In genomic region chr17:34382586-34383224, GRCh38 we compare ENCODE assay signal across 11 cellular contexts. TPM values are rescaled to one million over a fixed set of nuclear protein-coding genes. Genes with fewer than 3 reads are reported as not detected.
DNase-seq lines count a peak whose midpoint lies in the region; ATAC-seq lines count a peak whose summit lies in the region.
"Had no signal": no experiment of that assay in that cellular context is flagged by ENCODE, and none has a peak within 500 bp of the region (broad histone marks: within the 10 kb centered on the region; RNA-seq: fewer than 3 reads in every experiment).

No MANE protein-coding gene starts in this region.

- no peak overlapping the region for H2AFZ ChIP-seq in neuronal stem cell (ENCODE audit: low read length)

- H3K14ac ChIP-seq in neuronal stem cell (ENCODE audit: low read length) = no peak overlapping the region

- DNase-seq in stimulated activated naive CD4-positive, alpha-beta T cell treated with Interleukin-2 at 50 U/mL for 16 hours (lab: John Stamatoyannopoulos, UW) = peak; percentile 5
- no peak for DNase-seq in stimulated activated naive CD4-positive, alpha-beta T cell (lab: John Stamatoyannopoulos, UW)
- DNase-seq in activated CD8-positive, alpha-beta T cell treated with anti-CD3 and anti-CD28 coated beads, Interleukin-2, amount 10 ng/mL, durations not matched to agents 7 days and 5 days = peak; percentile 33
- no peak for DNase-seq in memory B cell (ENCODE audit: low spot score in 2 of 2)
- no peak for DNase-seq in neuronal stem cell (ENCODE audit: low spot score)
- no peak for DNase-seq in HPDE6-E6E7 (ENCODE audit: extremely low spot score)
- no peak for DNase-seq in SHP77 (lab: John Stamatoyannopoulos, UW)
- DNase-seq: CD4-positive, alpha-beta memory T cell; psoas muscle had no signal

- no peak for ATAC-seq in activated CD8-positive, alpha-beta T cell treated with anti-CD3 and anti-CD28 coated beads, Interleukin-2, amount 10 ng/mL, durations not matched to agents 7 days and 5 days
- ATAC-seq in memory B cell (ENCODE audit: low read depth) = peak; percentile 13
- no peak for ATAC-seq in HG02981 (IDR thresholded peaks at IDR 0.05; ENCODE audit: unreplicated experiment)
- ATAC-seq: psoas muscle had no signal

- H3K4ac ChIP-seq in neuronal stem cell (ENCODE audit: low read length) = no peak overlapping the region

- no peak overlapping the region for H3K9ac ChIP-seq in neuronal stem cell (ENCODE audit: low read depth, low read length, poor library complexity)

- H3K36me3 ChIP-seq in neuronal stem cell (replicated peaks in 1 of 2; ENCODE audit: control insufficient read depth in 2 of 2, insufficient read depth in 2 of 2, low read length in 2 of 2) = no peaks in the 10 kb centered on the region

- no peaks in the 10 kb centered on the region for H3K4me1 ChIP-seq in neuronal stem cell (ENCODE audit: control insufficient read depth in 2 of 2, insufficient read depth in 1 of 2, low read depth in 1 of 2, low read length in 2 of 2)
- H3K4me1 ChIP-seq: psoas muscle had no signal

- POLR2A ChIA-PET in activated CD8-positive, alpha-beta T cell treated with anti-CD3 and anti-CD28 coated beads, Interleukin-2, amount 10 ng/mL, durations not matched to agents 7 days and 5 days (lab: Charles Lee) = no interaction called here

- H3K23ac ChIP-seq in neuronal stem cell (ENCODE audit: low read depth, low read length, poor library complexity) = no peak overlapping the region

- H2BK15ac ChIP-seq in neuronal stem cell (ENCODE audit: low read length) = no peak overlapping the region

- no peak overlapping the region for H2AK5ac ChIP-seq in neuronal stem cell (ENCODE audit: low read depth, low read length)

- H3K27ac ChIP-seq in neuronal stem cell (replicated peaks; ENCODE audit: low read length) = no peak overlapping the region
- H3K27ac ChIP-seq: psoas muscle had no signal

- no peaks in the 10 kb centered on the region for H3K9me3 Mint-ChIP-seq in activated CD8-positive, alpha-beta T cell treated with anti-CD3 and anti-CD28 coated beads, Interleukin-2, amount 10 ng/mL, durations not matched to agents 7 days and 5 days (ENCODE audit: insufficient read depth)
- no peaks in the 10 kb centered on the region for H3K9me3 Mint-ChIP-seq in memory B cell
- H3K9me3 Mint-ChIP-seq: CD4-positive, alpha-beta memory T cell had no signal

- no peak overlapping the region for H4K91ac ChIP-seq in neuronal stem cell (ENCODE audit: low read depth, low read length, poor library complexity)

- no CpG with 5 or more reads among the region's 7 CpGs for WGBS in neuronal stem cell (ENCODE audit: extremely low coverage in 2 of 2, insufficient read length in 2 of 2, insufficient replicate concordance in 1 of 2), 2 donors

- H3K4me1 Mint-ChIP-seq in activated CD8-positive, alpha-beta T cell treated with anti-CD3 and anti-CD28 coated beads, Interleukin-2, amount 10 ng/mL, durations not matched to agents 7 days and 5 days (ENCODE audit: low read depth) = peaks cover 54% of the 10 kb centered on the region
- peaks cover 17% of the 10 kb centered on the region for H3K4me1 Mint-ChIP-seq in memory B cell

- H3K18ac ChIP-seq in neuronal stem cell (ENCODE audit: low read length) = no peak overlapping the region

- no peaks in the 10 kb centered on the region for H3K79me1 ChIP-seq in neuronal stem cell (ENCODE audit: low read depth, low read length)

- no peak overlapping the region for H3K4me2 ChIP-seq in neuronal stem cell (ENCODE audit: insufficient read depth, low read length, poor library complexity, severe bottlenecking)

- H4K8ac ChIP-seq in neuronal stem cell (ENCODE audit: low read depth, low read length) = no peak overlapping the region

- no peak overlapping the region for H3K4me3 Mint-ChIP-seq in activated CD8-positive, alpha-beta T cell treated with anti-CD3 and anti-CD28 coated beads, Interleukin-2, amount 10 ng/mL, durations not matched to agents 7 days and 5 days
- no peak overlapping the region for H3K4me3 Mint-ChIP-seq in memory B cell
- H3K4me3 Mint-ChIP-seq: CD4-positive, alpha-beta memory T cell had no signal

- CTCF ChIA-PET in activated CD8-positive, alpha-beta T cell treated with anti-CD3 and anti-CD28 coated beads, Interleukin-2, amount 10 ng/mL, durations not matched to agents 7 days and 5 days (lab: Charles Lee) = interaction anchor here (0.6 to 4.1 kb wide), 13 partner anchors 9 to 182 kb away, joined by 3 to 71 read pairs (median 5); partner anchors contain the start of gene CCL1

- no peak overlapping the region for H2BK5ac ChIP-seq in neuronal stem cell (ENCODE audit: low read length)

- H3K27ac Mint-ChIP-seq in activated CD8-positive, alpha-beta T cell treated with anti-CD3 and anti-CD28 coated beads, Interleukin-2, amount 10 ng/mL, durations not matched to agents 7 days and 5 days = no peak overlapping the region
- no peak overlapping the region for H3K27ac Mint-ChIP-seq in memory B cell

- no peak overlapping the region for H3K4me3 ChIP-seq in neuronal stem cell (ENCODE audit: low read length in 2 of 2)
- H3K4me3 ChIP-seq: psoas muscle had no signal

- H3K27me3 ChIP-seq in neuronal stem cell (ENCODE audit: control insufficient read depth in 3 of 3, insufficient read depth in 3 of 3, low read depth in 1 of 3, low read length in 3 of 3) = no peaks in the 10 kb centered on the region

- H2BK120ac ChIP-seq in neuronal stem cell (ENCODE audit: low read depth, low read length) = no peak overlapping the region

- H3K9me3 ChIP-seq in neuronal stem cell (replicated peaks in 1 of 2; ENCODE audit: control insufficient read depth in 2 of 2, insufficient read depth in 1 of 2, low read depth in 1 of 2, low read length in 2 of 2) = no peaks in the 10 kb centered on the region
- H3K9me3 ChIP-seq: psoas muscle had no signal

- no peak overlapping the region for H2BK12ac ChIP-seq in neuronal stem cell (ENCODE audit: low read length)

- H3K27me3 Mint-ChIP-seq in activated CD8-positive, alpha-beta T cell treated with anti-CD3 and anti-CD28 coated beads, Interleukin-2, amount 10 ng/mL, durations not matched to agents 7 days and 5 days (ENCODE audit: low read depth) = peaks cover 16% of the 10 kb centered on the region
- peaks cover 9% of the 10 kb centered on the region for H3K27me3 Mint-ChIP-seq in memory B cell

- no peaks in the 10 kb centered on the region for H3K36me3 Mint-ChIP-seq in activated CD8-positive, alpha-beta T cell treated with anti-CD3 and anti-CD28 coated beads, Interleukin-2, amount 10 ng/mL, durations not matched to agents 7 days and 5 days (ENCODE audit: low read depth)
- no peaks in the 10 kb centered on the region for H3K36me3 Mint-ChIP-seq in memory B cell
- H3K36me3 Mint-ChIP-seq: CD4-positive, alpha-beta memory T cell had no signal

RNA-seq across cellular contexts. Expression of gene CCL1, which starts 19.7 kb away (rescaled TPM):
- total RNA-seq in activated CD8-positive, alpha-beta T cell treated with anti-CD3 and anti-CD28 coated beads, Interleukin-2, amount 10 ng/mL, durations not matched to agents 7 days and 5 days = not detected
- not detected for polyA plus RNA-seq in neuronal stem cell (2013, experiment 1 of 2)
- polyA plus RNA-seq in neuronal stem cell (2013, experiment 2 of 2) = not detected
- total RNA-seq: CD4-positive, alpha-beta memory T cell; psoas muscle; temporal lobe had no signal
- polyA plus RNA-seq: CD4-positive, alpha-beta memory T cell; psoas muscle had no signal

RNA-seq across cellular contexts. Expression of gene CCL13, which starts 26.4 kb away (rescaled TPM):
- total RNA-seq in activated CD8-positive, alpha-beta T cell treated with anti-CD3 and anti-CD28 coated beads, Interleukin-2, amount 10 ng/mL, durations not matched to agents 7 days and 5 days = not detected
- polyA plus RNA-seq in neuronal stem cell (2013, experiment 1 of 2) = not detected
- polyA plus RNA-seq in neuronal stem cell (2013, experiment 2 of 2) = not detected
- total RNA-seq: CD4-positive, alpha-beta memory T cell had no signal
- polyA plus RNA-seq: CD4-positive, alpha-beta memory T cell had no signal

Comparison
In these comparisons a context has a peak if more than half of its experiments do, and no peak if none do; other contexts are left out.
1. DNase-seq: peak in stimulated activated naive CD4-positive, alpha-beta T cell treated with Interleukin-2 at 50 U/mL for 16 hours (single experiment) and activated CD8-positive, alpha-beta T cell treated with anti-CD3 and anti-CD28 coated beads, Interleukin-2, amount 10 ng/mL, durations not matched to agents 7 days and 5 days (single experiment); none in stimulated activated naive CD4-positive, alpha-beta T cell (0 of 6), memory B cell (0 of 2), neuronal stem cell (single experiment), HPDE6-E6E7 (single experiment) and SHP77 (0 of 2).